In genomic region chr12:123614531-123614930, GRCh38 we compare ENCODE assay signal across 15 cellular contexts. TPM values are rescaled to one million over a fixed set of nuclear protein-coding genes. Genes with fewer than 3 reads are reported as not detected.
DNase-seq lines count a peak whose midpoint lies in the region; ATAC-seq and TF ChIP-seq lines count a peak whose summit lies in the region.
"Had no signal": no experiment of that assay in that cellular context is flagged by ENCODE, and none has a peak within 500 bp of the region (broad histone marks: within the 10 kb centered on the region; RNA-seq: fewer than 3 reads in every experiment).

No MANE protein-coding gene starts in this region.

- H3K9me3 ChIP-seq in mesenchymal stem cell (ENCODE audit: control insufficient read depth, low read length) (no peaks in the 10 kb centered on the region), aorta (ENCODE audit: control insufficient read depth, low read length) (no peaks in the 10 kb centered on the region)

- no peak overlapping the region for H2BK120ac ChIP-seq in mesenchymal stem cell (ENCODE audit: low read depth, low read length)

- no peaks in the 10 kb centered on the region for H3K4me1 ChIP-seq in mesenchymal stem cell (ENCODE audit: control insufficient read depth, insufficient read depth, low read depth, low read length)
- H3K4me1 ChIP-seq in aorta (ENCODE audit: control insufficient read depth in 1 of 2, insufficient read depth in 2 of 2, low read length in 2 of 2) = no peaks in the 10 kb centered on the region

- peak overlapping the region; percentile 4; the same call in 1 of the 2 replicates for H3K27ac ChIP-seq in C4-2B
- H3K27ac ChIP-seq in brain microvascular endothelial cell = peak overlapping the region; percentile 19
- H3K27ac ChIP-seq in mesenchymal stem cell (ENCODE audit: low read length, poor library complexity, severe bottlenecking) = no peak overlapping the region
- no peak overlapping the region for H3K27ac ChIP-seq in aorta (ENCODE audit: low read depth in 1 of 2, low read length in 2 of 2)

- TF ChIP-seq CTCF in C4-2B (conservative IDR thresholded peaks at IDR 0.05) (no peak), brain microvascular endothelial cell (IDR thresholded peaks at IDR 0.05; ENCODE audit: low read depth, low read length, missing control alignments) (no peak)

- intact Hi-C loops in aorta (cut with DNase I) = no loop called here

- no peak overlapping the region for H4K8ac ChIP-seq in mesenchymal stem cell (ENCODE audit: low read length)

- peak overlapping the region; percentile 47 for H3K9ac ChIP-seq in mesenchymal stem cell (ENCODE audit: low read length)

- in situ Hi-C loops in brain microvascular endothelial cell (cut with HindIII; ENCODE audit: low pct_ligation_motif_present, low sequenced_read_pairs) = no loop called here

- H3K79me1 ChIP-seq in mesenchymal stem cell (replicated peaks; ENCODE audit: low read length, poor library complexity, severe bottlenecking) = peaks cover 24% of the 10 kb centered on the region

- H4K91ac ChIP-seq in mesenchymal stem cell (ENCODE audit: low read length) = no peak overlapping the region

- H2BK12ac ChIP-seq in mesenchymal stem cell (ENCODE audit: low read length in 2 of 2) = no peak overlapping the region

- H3K27me3 ChIP-seq in brain microvascular endothelial cell (replicated peaks) = no peaks in the 10 kb centered on the region
- no peaks in the 10 kb centered on the region for H3K27me3 ChIP-seq in mesenchymal stem cell (ENCODE audit: control insufficient read depth in 1 of 2, insufficient read depth in 1 of 2, low read length in 2 of 2)
- no peaks in the 10 kb centered on the region for H3K27me3 ChIP-seq in aorta (ENCODE audit: control insufficient read depth in 1 of 2, insufficient read depth in 2 of 2, low read length in 1 of 2)

- no peak overlapping the region for H3K4ac ChIP-seq in mesenchymal stem cell (ENCODE audit: low read depth in 1 of 2, low read length in 2 of 2)

- H3K18ac ChIP-seq in mesenchymal stem cell (ENCODE audit: low read depth in 1 of 2, low read length in 2 of 2) = no peak overlapping the region

- WGBS in mesenchymal stem cell = 84% methylated on average over 4 of the region's 4 CpGs
- 54 to 58% methylated on average over 4 of the region's 4 CpGs for WGBS in aorta, 2 donors

- no peak overlapping the region for H3K4me2 ChIP-seq in mesenchymal stem cell (ENCODE audit: low read length, poor library complexity, severe bottlenecking)

- no peak overlapping the region for H3K14ac ChIP-seq in mesenchymal stem cell (ENCODE audit: low read length in 2 of 2)

- DNase-seq in HCEC 1CT = peak; percentile 75
- DNase-seq in brain microvascular endothelial cell = no peak
- no peak for DNase-seq in mesenchymal stem cell
- DNase-seq in activated gamma-delta T cell treated with Interleukin-2 at 50 U/mL for 16 hours = no peak
- no peak for DNase-seq in SHP77 treated with DMSO at 0.1 percent for 48 hours (lab: John Stamatoyannopoulos, UW)
- DNase-seq in aorta = no peak
- DNase-seq: activated naive CD4-positive, alpha-beta T cell treated with anti-CD3 and anti-CD28 coated beads for 36 hours; CD8-positive, alpha-beta T cell; GDM1; KBM-7; NCI-H1436 treated with DMSO at 0.1 percent for 48 hours; NCI-H69; stimulated activated CD4-positive, alpha-beta T cell treated with anti-CD3 and anti-CD28 coated beads, Interleukin-4, amount 100 ng/mL, for 1 hour; T1000 had no signal

- no peak overlapping the region for H2AK5ac ChIP-seq in mesenchymal stem cell (ENCODE audit: low read length, severe bottlenecking)

- H2BK5ac ChIP-seq in mesenchymal stem cell (ENCODE audit: low read depth, low read length, poor library complexity, severe bottlenecking) = no peak overlapping the region

- H3K36me3 ChIP-seq in brain microvascular endothelial cell (replicated peaks) (peaks cover 79% of the 10 kb centered on the region), mesenchymal stem cell (ENCODE audit: control insufficient read depth in 1 of 2, insufficient read depth in 2 of 2, low read depth in 1 of 2, low read length in 2 of 2) (peaks cover 52 to 89% of the 10 kb centered on the region in 2 experiments), aorta (ENCODE audit: control insufficient read depth in 1 of 2, insufficient read depth in 2 of 2, low read length in 1 of 2) (peaks cover 4 to 18% of the 10 kb centered on the region in 2 donors)

- no peak overlapping the region for H2AFZ ChIP-seq in mesenchymal stem cell (ENCODE audit: low read depth, low read length)

- no peak overlapping the region for H3K23ac ChIP-seq in mesenchymal stem cell (ENCODE audit: low read length in 2 of 2)

- ATAC-seq in aorta (ENCODE audit: low FRiP score) = no peak
- ATAC-seq: CD8-positive, alpha-beta T cell had no signal

- no peak overlapping the region for H2BK15ac ChIP-seq in mesenchymal stem cell (ENCODE audit: low read depth, poor library complexity, severe bottlenecking)

- no peak overlapping the region for H3K4me3 ChIP-seq in brain microvascular endothelial cell (ENCODE audit: low read depth, low read length)
- H3K4me3 ChIP-seq in mesenchymal stem cell (ENCODE audit: insufficient read depth in 1 of 2, low read depth in 1 of 2, low read length in 2 of 2) = peak overlapping the region in 1 of 2 experiments; percentile 41
- H3K4me3 ChIP-seq in aorta (ENCODE audit: low read length in 2 of 2) = no peak overlapping the region

RNA-seq across cellular contexts. Expression of gene DDX55, which starts 12.6 kb away (rescaled TPM):
- 14.8 TPM for polyA plus RNA-seq in mesenchymal stem cell (2013, experiment 1 of 2)
- polyA plus RNA-seq in mesenchymal stem cell (2013, experiment 2 of 2) = 14.3 TPM
- 10 to 100 TPM; 13.6 to 18.0 TPM for total RNA-seq in aorta
- polyA plus RNA-seq in aorta = 10 to 100 TPM in 1 of 2 donors, 1 to 10 TPM in 1; 7.6 to 15.5 TPM

RNA-seq across cellular contexts. Expression of gene EIF2B1, which starts 19.0 kb away (rescaled TPM):
- 28.0 TPM for polyA plus RNA-seq in mesenchymal stem cell (2013, experiment 1 of 2)
- polyA plus RNA-seq in mesenchymal stem cell (2013, experiment 2 of 2) = 29.6 TPM
- total RNA-seq in aorta = 10 to 100 TPM; 34.9 to 39.7 TPM
- polyA plus RNA-seq in aorta = 10 to 100 TPM; 18.5 to 43.6 TPM

RNA-seq across cellular contexts. Expression of gene GTF2H3, which starts 19.1 kb away (rescaled TPM):
- 24.0 TPM for polyA plus RNA-seq in mesenchymal stem cell (2013, experiment 1 of 2)
- 24.3 TPM for polyA plus RNA-seq in mesenchymal stem cell (2013, experiment 2 of 2)
- 10 to 100 TPM; 16.2 to 18.1 TPM for total RNA-seq in aorta
- 10 to 100 TPM in 1 of 2 donors, 1 to 10 TPM in 1; 8.5 to 11.4 TPM for polyA plus RNA-seq in aorta

RNA-seq across cellular contexts. Expression of gene TMED2, which starts 30.2 kb away (rescaled TPM):
- 214 TPM for polyA plus RNA-seq in mesenchymal stem cell (2013, experiment 1 of 2)
- 223 TPM for polyA plus RNA-seq in mesenchymal stem cell (2013, experiment 2 of 2)
- total RNA-seq in aorta = 100 to 1,000 TPM; 160 to 193 TPM
- 100 to 1,000 TPM; 116 to 168 TPM for polyA plus RNA-seq in aorta

RNA-seq across cellular contexts. Expression of gene TCTN2, which starts 56.4 kb away (rescaled TPM):
- polyA plus RNA-seq in mesenchymal stem cell (2013, experiment 1 of 2) = 8.4 TPM
- polyA plus RNA-seq in mesenchymal stem cell (2013, experiment 2 of 2) = 8.8 TPM
- 10 to 100 TPM in 1 of 2 donors, 1 to 10 TPM in 1; 6.1 to 10.3 TPM for total RNA-seq in aorta
- polyA plus RNA-seq in aorta = 1 to 10 TPM; 2.3 to 9.0 TPM

Comparison
In these comparisons a context has a peak if more than half of its experiments do, and no peak if none do; other contexts are left out.
1. H3K27ac ChIP-seq: peak in C4-2B (single experiment) and brain microvascular endothelial cell (single experiment); none in mesenchymal stem cell (single experiment) and aorta (0 of 2).